1 cellular context compared by ENCODE assay signal in the genomic region with DNA sequence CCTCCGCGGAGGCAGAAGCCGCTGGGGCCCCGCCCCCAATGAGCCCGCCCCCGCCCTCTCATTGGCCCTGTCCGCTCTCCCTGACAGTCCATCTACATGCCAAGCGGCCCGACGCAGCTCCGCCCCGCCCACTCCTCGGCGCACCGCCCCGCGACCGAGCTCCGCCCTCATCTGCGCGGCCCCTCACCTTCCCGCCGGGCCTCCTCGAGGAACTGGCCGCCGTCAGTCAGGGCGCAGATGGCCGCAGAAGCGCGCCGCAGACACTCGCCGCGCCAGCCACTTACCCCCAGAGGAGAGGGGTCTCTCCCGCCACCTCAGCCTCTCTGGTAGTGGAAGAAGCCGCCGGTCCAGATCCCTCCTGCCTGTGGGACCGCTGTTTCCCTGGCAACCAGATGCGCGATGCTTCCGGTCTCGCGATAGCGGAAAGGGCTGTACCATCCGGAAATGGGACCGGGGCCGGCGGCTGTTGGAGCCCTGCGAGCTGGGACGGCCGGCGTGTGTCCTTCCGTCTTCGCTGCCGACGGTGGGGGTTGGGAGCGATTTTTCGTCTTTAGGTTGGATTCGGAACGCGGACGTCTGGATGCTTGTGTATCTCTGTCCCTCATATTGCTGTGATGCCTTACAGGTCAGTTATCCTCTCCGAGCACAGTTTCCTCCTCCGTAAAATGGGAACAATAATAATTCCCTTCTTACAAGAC.
TF ChIP-seq lines count a peak whose summit lies in the region.

Gene FSIP1 (minus strand): TSS at position 401 of the 698 bp plus-strand sequence. CDS start 6,317 bp downstream, outside the sequence.

TF ChIP-seq in GM12878, 131 proteins besides CTCF, POLR2A, EP300 and RAD21 (continued from another document and continues in another):
- TF ChIP-seq, protein P1, sequence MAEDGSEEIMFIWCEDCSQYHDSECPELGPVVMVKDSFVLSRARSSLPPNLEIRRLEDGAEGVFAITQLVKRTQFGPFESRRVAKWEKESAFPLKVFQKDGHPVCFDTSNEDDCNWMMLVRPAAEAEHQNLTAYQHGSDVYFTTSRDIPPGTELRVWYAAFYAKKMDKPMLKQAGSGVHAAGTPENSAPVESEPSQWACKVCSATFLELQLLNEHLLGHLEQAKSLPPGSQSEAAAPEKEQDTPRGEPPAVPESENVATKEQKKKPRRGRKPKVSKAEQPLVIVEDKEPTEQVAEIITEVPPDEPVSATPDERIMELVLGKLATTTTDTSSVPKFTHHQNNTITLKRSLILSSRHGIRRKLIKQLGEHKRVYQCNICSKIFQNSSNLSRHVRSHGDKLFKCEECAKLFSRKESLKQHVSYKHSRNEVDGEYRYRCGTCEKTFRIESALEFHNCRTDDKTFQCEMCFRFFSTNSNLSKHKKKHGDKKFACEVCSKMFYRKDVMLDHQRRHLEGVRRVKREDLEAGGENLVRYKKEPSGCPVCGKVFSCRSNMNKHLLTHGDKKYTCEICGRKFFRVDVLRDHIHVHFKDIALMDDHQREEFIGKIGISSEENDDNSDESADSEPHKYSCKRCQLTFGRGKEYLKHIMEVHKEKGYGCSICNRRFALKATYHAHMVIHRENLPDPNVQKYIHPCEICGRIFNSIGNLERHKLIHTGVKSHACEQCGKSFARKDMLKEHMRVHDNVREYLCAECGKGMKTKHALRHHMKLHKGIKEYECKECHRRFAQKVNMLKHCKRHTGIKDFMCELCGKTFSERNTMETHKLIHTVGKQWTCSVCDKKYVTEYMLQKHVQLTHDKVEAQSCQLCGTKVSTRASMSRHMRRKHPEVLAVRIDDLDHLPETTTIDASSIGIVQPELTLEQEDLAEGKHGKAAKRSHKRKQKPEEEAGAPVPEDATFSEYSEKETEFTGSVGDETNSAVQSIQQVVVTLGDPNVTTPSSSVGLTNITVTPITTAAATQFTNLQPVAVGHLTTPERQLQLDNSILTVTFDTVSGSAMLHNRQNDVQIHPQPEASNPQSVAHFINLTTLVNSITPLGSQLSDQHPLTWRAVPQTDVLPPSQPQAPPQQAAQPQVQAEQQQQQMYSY (CRISPR knock-in tag; IDR thresholded peaks at IDR 0.05), result no peak
- TF ChIP-seq MEF2A (IDR thresholded peaks at IDR 0.05; ENCODE audit: insufficient read depth, low read depth, low read length) (no peak), ZNF687 (IDR thresholded peaks at IDR 0.05) (no peak), CHD1 (IDR thresholded peaks at IDR 0.05; ENCODE audit: low read depth, low read length) (peak; percentile 93; the same call in 1 of the 2 replicates), EZH2 (IDR thresholded peaks at IDR 0.05; ENCODE audit: borderline replicate concordance, control insufficient read depth, low read depth, low read length) (no peak), ZNF622 (IDR thresholded peaks at IDR 0.05) (no peak), LARP7 (IDR thresholded peaks at IDR 0.05) (peak; percentile 70; the same call in 1 of the 2 replicates), ZBED1 (IDR thresholded peaks at IDR 0.05; ENCODE audit: borderline replicate concordance) (no peak), CHD4 (IDR thresholded peaks at IDR 0.05) (no peak), SIN3A (IDR thresholded peaks at IDR 0.05; ENCODE audit: low read depth, low read length) (peak; percentile 93), ZNF384 (IDR thresholded peaks at IDR 0.05; ENCODE audit: borderline replicate concordance, low read depth, low read length) (no peak), RELB (IDR thresholded peaks at IDR 0.05; ENCODE audit: low read depth) (peak; percentile 20; the same call in 1 of the 2 replicates), NFIC (IDR thresholded peaks at IDR 0.05; ENCODE audit: low read depth, low read length) (no peak), ZNF24 (IDR thresholded peaks at IDR 0.05) (no peak), TBL1XR1 (IDR thresholded peaks at IDR 0.05; ENCODE audit: low read depth, low read length) (no peak), SMARCA5 (IDR thresholded peaks at IDR 0.05) (no peak), SPI1 (IDR thresholded peaks at IDR 0.05; ENCODE audit: borderline replicate concordance, insufficient read depth, low read depth, low read length) (no peak), RFX5 (IDR thresholded peaks at IDR 0.05; ENCODE audit: low read depth, low read length) (peak; percentile 74), RB1 (IDR thresholded peaks at IDR 0.05; ENCODE audit: borderline replicate concordance) (peak; percentile 93; the same call in 1 of the 2 replicates), RUNX3 (IDR thresholded peaks at IDR 0.05; ENCODE audit: low read length) (peak; percentile 37), USF1 (IDR thresholded peaks at IDR 0.05; ENCODE audit: borderline replicate concordance, extremely low read length, insufficient read depth, low read depth, low read length) (no peak), CBX5 (IDR thresholded peaks at IDR 0.05; ENCODE audit: low read depth) (no peak; the same call in 1 of the 2 replicates), TARDBP (IDR thresholded peaks at IDR 0.05; ENCODE audit: borderline replicate concordance) (0 out of 2 replicates have a peak, but pooled peaks have one; percentile 39), SREBF2 (IDR thresholded peaks at IDR 0.05; ENCODE audit: low read length) (no peak), RCOR1 (conservative IDR thresholded peaks at IDR 0.05; ENCODE audit: low read depth, low read length) (peak; percentile 97), ZNF207 (IDR thresholded peaks at IDR 0.05; ENCODE audit: borderline replicate concordance) (peak; percentile 94; the same call in 1 of the 2 replicates), ZBTB33 (IDR thresholded peaks at IDR 0.05) (no peak), ZNF274 (IDR thresholded peaks at IDR 0.05; ENCODE audit: insufficient read depth, insufficient read length) (no peak), CREB1 (IDR thresholded peaks at IDR 0.05; ENCODE audit: low read depth) (0 out of 2 replicates have a peak, but pooled peaks have one; percentile 54), SMAD5 (IDR thresholded peaks at IDR 0.05; ENCODE audit: low read depth) (no peak), KLF5 (IDR thresholded peaks at IDR 0.05; ENCODE audit: partially characterized antibody) (peak; percentile 93)
- TF ChIP-seq, protein P2, sequence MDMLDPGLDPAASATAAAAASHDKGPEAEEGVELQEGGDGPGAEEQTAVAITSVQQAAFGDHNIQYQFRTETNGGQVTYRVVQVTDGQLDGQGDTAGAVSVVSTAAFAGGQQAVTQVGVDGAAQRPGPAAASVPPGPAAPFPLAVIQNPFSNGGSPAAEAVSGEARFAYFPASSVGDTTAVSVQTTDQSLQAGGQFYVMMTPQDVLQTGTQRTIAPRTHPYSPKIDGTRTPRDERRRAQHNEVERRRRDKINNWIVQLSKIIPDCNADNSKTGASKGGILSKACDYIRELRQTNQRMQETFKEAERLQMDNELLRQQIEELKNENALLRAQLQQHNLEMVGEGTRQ (IDR thresholded peaks at IDR 0.05; ENCODE audit: borderline replicate concordance, low read depth, low read length), result no peak
- TF ChIP-seq, protein P3, sequence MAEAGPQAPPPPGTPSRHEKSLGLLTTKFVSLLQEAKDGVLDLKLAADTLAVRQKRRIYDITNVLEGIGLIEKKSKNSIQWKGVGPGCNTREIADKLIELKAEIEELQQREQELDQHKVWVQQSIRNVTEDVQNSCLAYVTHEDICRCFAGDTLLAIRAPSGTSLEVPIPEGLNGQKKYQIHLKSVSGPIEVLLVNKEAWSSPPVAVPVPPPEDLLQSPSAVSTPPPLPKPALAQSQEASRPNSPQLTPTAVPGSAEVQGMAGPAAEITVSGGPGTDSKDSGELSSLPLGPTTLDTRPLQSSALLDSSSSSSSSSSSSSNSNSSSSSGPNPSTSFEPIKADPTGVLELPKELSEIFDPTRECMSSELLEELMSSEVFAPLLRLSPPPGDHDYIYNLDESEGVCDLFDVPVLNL (IDR thresholded peaks at IDR 0.05; ENCODE audit: low read depth, low read length), result peak; percentile 66; the same call in 1 of the 2 replicates
- TF ChIP-seq, protein P4, sequence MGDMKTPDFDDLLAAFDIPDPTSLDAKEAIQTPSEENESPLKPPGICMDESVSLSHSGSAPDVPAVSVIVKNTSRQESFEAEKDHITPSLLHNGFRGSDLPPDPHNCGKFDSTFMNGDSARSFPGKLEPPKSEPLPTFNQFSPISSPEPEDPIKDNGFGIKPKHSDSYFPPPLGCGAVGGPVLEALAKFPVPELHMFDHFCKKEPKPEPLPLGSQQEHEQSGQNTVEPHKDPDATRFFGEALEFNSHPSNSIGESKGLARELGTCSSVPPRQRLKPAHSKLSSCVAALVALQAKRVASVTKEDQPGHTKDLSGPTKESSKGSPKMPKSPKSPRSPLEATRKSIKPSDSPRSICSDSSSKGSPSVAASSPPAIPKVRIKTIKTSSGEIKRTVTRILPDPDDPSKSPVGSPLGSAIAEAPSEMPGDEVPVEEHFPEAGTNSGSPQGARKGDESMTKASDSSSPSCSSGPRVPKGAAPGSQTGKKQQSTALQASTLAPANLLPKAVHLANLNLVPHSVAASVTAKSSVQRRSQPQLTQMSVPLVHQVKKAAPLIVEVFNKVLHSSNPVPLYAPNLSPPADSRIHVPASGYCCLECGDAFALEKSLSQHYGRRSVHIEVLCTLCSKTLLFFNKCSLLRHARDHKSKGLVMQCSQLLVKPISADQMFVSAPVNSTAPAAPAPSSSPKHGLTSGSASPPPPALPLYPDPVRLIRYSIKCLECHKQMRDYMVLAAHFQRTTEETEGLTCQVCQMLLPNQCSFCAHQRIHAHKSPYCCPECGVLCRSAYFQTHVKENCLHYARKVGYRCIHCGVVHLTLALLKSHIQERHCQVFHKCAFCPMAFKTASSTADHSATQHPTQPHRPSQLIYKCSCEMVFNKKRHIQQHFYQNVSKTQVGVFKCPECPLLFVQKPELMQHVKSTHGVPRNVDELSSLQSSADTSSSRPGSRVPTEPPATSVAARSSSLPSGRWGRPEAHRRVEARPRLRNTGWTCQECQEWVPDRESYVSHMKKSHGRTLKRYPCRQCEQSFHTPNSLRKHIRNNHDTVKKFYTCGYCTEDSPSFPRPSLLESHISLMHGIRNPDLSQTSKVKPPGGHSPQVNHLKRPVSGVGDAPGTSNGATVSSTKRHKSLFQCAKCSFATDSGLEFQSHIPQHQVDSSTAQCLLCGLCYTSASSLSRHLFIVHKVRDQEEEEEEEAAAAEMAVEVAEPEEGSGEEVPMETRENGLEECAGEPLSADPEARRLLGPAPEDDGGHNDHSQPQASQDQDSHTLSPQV (IDR thresholded peaks at IDR 0.05), result no peak
- TF ChIP-seq, protein P5, sequence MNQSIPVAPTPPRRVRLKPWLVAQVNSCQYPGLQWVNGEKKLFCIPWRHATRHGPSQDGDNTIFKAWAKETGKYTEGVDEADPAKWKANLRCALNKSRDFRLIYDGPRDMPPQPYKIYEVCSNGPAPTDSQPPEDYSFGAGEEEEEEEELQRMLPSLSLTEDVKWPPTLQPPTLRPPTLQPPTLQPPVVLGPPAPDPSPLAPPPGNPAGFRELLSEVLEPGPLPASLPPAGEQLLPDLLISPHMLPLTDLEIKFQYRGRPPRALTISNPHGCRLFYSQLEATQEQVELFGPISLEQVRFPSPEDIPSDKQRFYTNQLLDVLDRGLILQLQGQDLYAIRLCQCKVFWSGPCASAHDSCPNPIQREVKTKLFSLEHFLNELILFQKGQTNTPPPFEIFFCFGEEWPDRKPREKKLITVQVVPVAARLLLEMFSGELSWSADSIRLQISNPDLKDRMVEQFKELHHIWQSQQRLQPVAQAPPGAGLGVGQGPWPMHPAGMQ (IDR thresholded peaks at IDR 0.05; ENCODE audit: borderline replicate concordance), result peak; percentile 87
